ENCODE assay signal across 10 cellular contexts in the genomic region with DNA sequence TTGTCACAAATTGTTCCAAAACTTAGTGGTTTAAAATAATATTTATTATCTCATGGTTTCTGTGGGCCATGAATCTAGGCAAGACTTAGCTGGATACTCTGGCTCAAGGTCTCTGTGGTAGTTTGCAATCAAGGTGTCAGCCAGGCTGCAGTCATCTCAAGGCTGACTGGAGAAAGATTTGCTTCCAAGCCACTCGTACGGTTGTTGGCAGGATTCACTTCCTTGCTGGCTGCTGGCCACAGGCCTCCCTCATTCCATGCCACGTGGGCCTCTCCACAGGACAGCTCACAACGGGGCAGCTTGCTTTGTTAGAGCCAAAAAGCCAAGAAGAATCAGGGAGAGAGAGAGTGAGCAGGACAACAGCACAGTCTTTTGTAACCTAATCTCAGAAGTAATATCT.
A peak's percentile ranks its signal among the peaks of the same experiment; 100 is the strongest.
DNase-seq lines count a peak whose midpoint lies in the region; ATAC-seq and TF ChIP-seq lines count a peak whose summit lies in the region.
"Had no signal": no experiment of that assay in that cellular context is flagged by ENCODE, and none has a peak within 500 bp of the region (broad histone marks: within the 10 kb centered on the region; RNA-seq: fewer than 3 reads in every experiment).

No MANE protein-coding gene starts in this region.

- no peak for TF ChIP-seq POLR2A in ovary (IDR thresholded peaks at IDR 0.05)

- DNase-seq in Caki2 (ENCODE audit: low read depth) (peak; percentile 34), fibroblast of peridontal ligament (ENCODE audit: extremely low read depth) (peak; percentile 91), ovary (peak; percentile 15 to 62 (median 33)), COR-L47 (lab: John Stamatoyannopoulos, UW) (no peak)
- no peak for DNase-seq in activated naive CD4-positive, alpha-beta T cell treated with anti-CD3 and anti-CD28 coated beads, Interleukin-2, amount 50 U/mL, for 16 hours
- DNase-seq: MV-4-11, T-helper 1 cell had no signal

- TF ChIP-seq EP300 in ovary (IDR thresholded peaks at IDR 0.05): no peak

- no peaks in the 10 kb centered on the region for H3K4me1 ChIP-seq in ovary (ENCODE audit: insufficient read depth)

- H3K27ac ChIP-seq in ovary: no peak overlapping the region

- in situ Hi-C loops in Caki2 (cut with HindIII; ENCODE audit: low pct_unique_long_range_greater_than_20kb, low sequenced_read_pairs): no loop called here

- H3K27me3 ChIP-seq in ovary: no peaks in the 10 kb centered on the region

- no peaks in the 10 kb centered on the region for H3K36me3 ChIP-seq in ovary

- ATAC-seq in HG03432 (IDR thresholded peaks at IDR 0.05; ENCODE audit: unreplicated experiment): no peak
- no peak for ATAC-seq in HG02759 (IDR thresholded peaks at IDR 0.05; ENCODE audit: unreplicated experiment)

- no peaks in the 10 kb centered on the region for H3K9me3 ChIP-seq in ovary

- intact Hi-C loops in ovary (cut with DNase I): no loop called here

- no peak for TF ChIP-seq CTCF in ovary (IDR thresholded peaks at IDR 0.05)

- 1 to 4% (median 3%) methylated on average over 4 of the region's 4 CpGs for WGBS in ovary, 3 donors

- no peak overlapping the region for H3K4me3 ChIP-seq in ovary

TF ChIP-seq in PFSK-1, 5 proteins besides CTCF, POLR2A, EP300 and RAD21:
- no peak for TF ChIP-seq TAF1 (IDR thresholded peaks at IDR 0.05; ENCODE audit: borderline replicate concordance, insufficient read depth, low read length)
- peak; percentile 54; the same call in 1 of the 2 replicates for TF ChIP-seq POLR2AphosphoS5 (IDR thresholded peaks at IDR 0.05; ENCODE audit: low read depth, low read length)
- TF ChIP-seq, protein P1, sequence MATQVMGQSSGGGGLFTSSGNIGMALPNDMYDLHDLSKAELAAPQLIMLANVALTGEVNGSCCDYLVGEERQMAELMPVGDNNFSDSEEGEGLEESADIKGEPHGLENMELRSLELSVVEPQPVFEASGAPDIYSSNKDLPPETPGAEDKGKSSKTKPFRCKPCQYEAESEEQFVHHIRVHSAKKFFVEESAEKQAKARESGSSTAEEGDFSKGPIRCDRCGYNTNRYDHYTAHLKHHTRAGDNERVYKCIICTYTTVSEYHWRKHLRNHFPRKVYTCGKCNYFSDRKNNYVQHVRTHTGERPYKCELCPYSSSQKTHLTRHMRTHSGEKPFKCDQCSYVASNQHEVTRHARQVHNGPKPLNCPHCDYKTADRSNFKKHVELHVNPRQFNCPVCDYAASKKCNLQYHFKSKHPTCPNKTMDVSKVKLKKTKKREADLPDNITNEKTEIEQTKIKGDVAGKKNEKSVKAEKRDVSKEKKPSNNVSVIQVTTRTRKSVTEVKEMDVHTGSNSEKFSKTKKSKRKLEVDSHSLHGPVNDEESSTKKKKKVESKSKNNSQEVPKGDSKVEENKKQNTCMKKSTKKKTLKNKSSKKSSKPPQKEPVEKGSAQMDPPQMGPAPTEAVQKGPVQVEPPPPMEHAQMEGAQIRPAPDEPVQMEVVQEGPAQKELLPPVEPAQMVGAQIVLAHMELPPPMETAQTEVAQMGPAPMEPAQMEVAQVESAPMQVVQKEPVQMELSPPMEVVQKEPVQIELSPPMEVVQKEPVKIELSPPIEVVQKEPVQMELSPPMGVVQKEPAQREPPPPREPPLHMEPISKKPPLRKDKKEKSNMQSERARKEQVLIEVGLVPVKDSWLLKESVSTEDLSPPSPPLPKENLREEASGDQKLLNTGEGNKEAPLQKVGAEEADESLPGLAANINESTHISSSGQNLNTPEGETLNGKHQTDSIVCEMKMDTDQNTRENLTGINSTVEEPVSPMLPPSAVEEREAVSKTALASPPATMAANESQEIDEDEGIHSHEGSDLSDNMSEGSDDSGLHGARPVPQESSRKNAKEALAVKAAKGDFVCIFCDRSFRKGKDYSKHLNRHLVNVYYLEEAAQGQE (IDR thresholded peaks at IDR 0.05; ENCODE audit: insufficient read depth in 1 of 2, low read depth in 2 of 2, low read length in 2 of 2): peak in 1 of 2 experiments; percentile 65; a peak in 1 of 4 replicates
- no peak for TF ChIP-seq FOXP2 (optimal IDR thresholded peaks at IDR 0.05; ENCODE audit: borderline replicate concordance, extremely low read depth, extremely low read length, insufficient read depth)
- TF ChIP-seq SIN3A (IDR thresholded peaks at IDR 0.05; ENCODE audit: borderline replicate concordance, insufficient read depth, low read length): 0 out of 2 replicates have a peak, but pooled peaks have one; percentile 23

Comparison
In these comparisons a context has a peak if more than half of its experiments do, and no peak if none do; other contexts are left out.
1. DNase-seq: peak in Caki2 (single experiment), fibroblast of peridontal ligament (single experiment) and ovary (5 of 5); none in COR-L47 (single experiment) and activated naive CD4-positive, alpha-beta T cell treated with anti-CD3 and anti-CD28 coated beads, Interleukin-2, amount 50 U/mL, for 16 hours (single experiment).